Comparison of ENCODE assay signal across 8 cellular contexts in genomic region chr6:142302427-142303190, GRCh38. TPM values are rescaled to one million over a fixed set of nuclear protein-coding genes. Genes with fewer than 3 reads are reported as not detected.
A peak's percentile ranks its signal among the peaks of the same experiment; 100 is the strongest.
DNase-seq lines count a peak whose midpoint lies in the region; ATAC-seq and TF ChIP-seq lines count a peak whose summit lies in the region.

No MANE protein-coding gene starts in this region.

- peaks cover 6% of the 10 kb centered on the region for H3K27me3 ChIP-seq in transverse colon

- peaks cover 36% of the 10 kb centered on the region for H3K27me3 Mint-ChIP-seq in activated T-cell treated with anti-CD3 and anti-CD28 coated beads, Interleukin-2, amount 50 U/mL, for 24 hours

- peak overlapping the region; percentile 78 for H3K4me3 Mint-ChIP-seq in activated T-cell treated with anti-CD3 and anti-CD28 coated beads, Interleukin-2, amount 50 U/mL, for 24 hours

- H3K4me3 ChIP-seq in astrocyte of the spinal cord (ENCODE audit: low read depth, low read length) (peak overlapping the region; percentile 51), transverse colon (peak overlapping the region in 3 of 4 donors; percentile 55 to 64 (median 61))

- no peak for DNase-seq in activated T-cell treated with anti-CD3 and anti-CD28 coated beads, Interleukin-2, amount 50 U/mL, for 24 hours
- no peak for DNase-seq in activated T-cell treated with anti-CD3 and anti-CD28 coated beads, Interleukin-2, amount 50 U/mL, for 1 hour
- DNase-seq in astrocyte of the spinal cord (ENCODE audit: low read depth, low spot score) (no peak), left lobe of liver (ENCODE audit: low spot score) (peak; percentile 71), transverse colon (no peak), NCI-H526 (lab: John Stamatoyannopoulos, UW) (no peak)
- no peak for DNase-seq in stimulated activated CD4-positive, alpha-beta T cell treated with anti-CD3 and anti-CD28 coated beads, Interleukin-15, amount 100 ng/mL, for 24 hours

- ATAC-seq in left lobe of liver (peak; percentile 49), GM21447 (IDR thresholded peaks at IDR 0.05; ENCODE audit: unreplicated experiment) (no peak)

- peak overlapping the region in 3 of 4 donors; percentile 41 to 73 (median 63) for H3K27ac ChIP-seq in transverse colon

- no peaks in the 10 kb centered on the region for H3K36me3 Mint-ChIP-seq in activated T-cell treated with anti-CD3 and anti-CD28 coated beads, Interleukin-2, amount 50 U/mL, for 24 hours (ENCODE audit: low read depth)

- no peak for TF ChIP-seq EP300 in transverse colon (IDR thresholded peaks at IDR 0.05; ENCODE audit: low read depth)

- no peak overlapping the region for H3K27ac Mint-ChIP-seq in activated T-cell treated with anti-CD3 and anti-CD28 coated beads, Interleukin-2, amount 50 U/mL, for 24 hours

- no peak for TF ChIP-seq POLR2A in transverse colon (IDR thresholded peaks at IDR 0.05)

- no peak for TF ChIP-seq CTCF in astrocyte of the spinal cord (IDR thresholded peaks at IDR 0.05; ENCODE audit: low read depth, low read length)
- no peak for TF ChIP-seq CTCF in transverse colon (IDR thresholded peaks at IDR 0.05)

- H3K4me1 ChIP-seq in transverse colon: peaks cover 0 to 12% (median 5%) of the 10 kb centered on the region in 4 donors

- WGBS in transverse colon (ENCODE audit: low coverage in 1 of 2), 2 donors: 69 to 87% methylated on average over 11 to 19 of the region's 19 CpGs

- H3K36me3 ChIP-seq in transverse colon: no peaks in the 10 kb centered on the region

- H3K4me1 Mint-ChIP-seq in activated T-cell treated with anti-CD3 and anti-CD28 coated beads, Interleukin-2, amount 50 U/mL, for 24 hours (ENCODE audit: low read depth): peaks cover 15% of the 10 kb centered on the region

- intact Hi-C loops in transverse colon (cut with DNase I; ENCODE audit: low total_unique reads): no loop called here

- H3K9me3 ChIP-seq in transverse colon: no peaks in the 10 kb centered on the region

- H3K9me3 Mint-ChIP-seq in activated T-cell treated with anti-CD3 and anti-CD28 coated beads, Interleukin-2, amount 50 U/mL, for 24 hours: no peaks in the 10 kb centered on the region

- in situ Hi-C loops in astrocyte of the spinal cord (cut with HindIII; ENCODE audit: low sequenced_read_pairs): no loop called here
- in situ Hi-C loops in transverse colon (cut with MboI; ENCODE audit: low pct_ligation_motif_present in 1 of 4, low pct_unique_long_range_greater_than_20kb in 1 of 4, low sequenced_read_pairs in 3 of 4): no loop called here

RNA-seq across cellular contexts. Expression of gene ADGRG6, which starts 0.8 kb away (rescaled TPM):
- total RNA-seq in left lobe of liver (84.4 TPM), transverse colon (10 to 100 TPM; 15.7 to 75.2 (median 19.2) TPM)
